34 cellular contexts compared by ENCODE assay signal in genomic region chr9:80082213-80082612, GRCh38.
"Had no signal": no experiment of that assay in that cellular context is flagged by ENCODE, and none has a peak within 500 bp of the region (broad histone marks: within the 10 kb centered on the region; RNA-seq: fewer than 3 reads in every experiment).

No MANE protein-coding gene starts in this region.

- H3K9me3 Mint-ChIP-seq: activated CD4-positive, alpha-beta T cell treated with anti-CD3 and anti-CD28 coated beads, Interleukin-2, amount 10 ng/mL, durations not matched to agents 7 days and 5 days; activated T-cell treated with anti-CD3 and anti-CD28 coated beads, Interleukin-2, amount 50 U/mL, for 4 hours; activated T-helper 17 cell treated with anti-CD3 and anti-CD28 coated beads, Interleukin-2, amount 50 U/mL, for 72 hours; T-helper 1 cell treated with Interleukin-12 subunit alpha and Interleukin-12 subunit beta and Interleukin-4 antibody, amounts not matched to agents 30 μg/mL and 1 μg/mL, for 36 hours; T-helper 2 cell treated with Interferon-gamma antibody and Interleukin-4, amounts not matched to agents 5 μg/mL and 100 μg/mL, for 36 hours had no signal

- ATAC-seq: activated CD4-positive, alpha-beta T cell treated with anti-CD3 and anti-CD28 coated beads for 36 hours; activated CD4-positive, CD25-positive, alpha-beta regulatory T cell treated with anti-CD3 and anti-CD28 coated beads, Interleukin-2, amount 50 U/mL, for 24 hours; activated CD8-positive, alpha-beta T cell treated with anti-CD3 and anti-CD28 coated beads, Interleukin-2, amount 10 ng/mL, durations not matched to agents 7 days and 5 days; activated T-cell treated with anti-CD3 and anti-CD28 coated beads, Interleukin-2, amount 50 U/mL, for 4 hours; activated T-helper 17 cell treated with anti-CD3 and anti-CD28 coated beads, Interleukin-2, amount 50 U/mL, for 72 hours; PC-3 had no signal

- H3K4me3 ChIP-seq: Peyer's patch, SJSA1 had no signal

- H3K36me3 ChIP-seq: brain microvascular endothelial cell, Peyer's patch, SJSA1 had no signal

- DNase-seq: activated CD4-positive, alpha-beta T cell treated with anti-CD3 and anti-CD28 coated beads for 36 hours; activated CD4-positive, alpha-beta T cell treated with anti-CD3 and anti-CD28 coated beads, Interleukin-2, amount 10 ng/mL, durations not matched to agents 7 days and 5 days; activated CD4-positive, alpha-beta T cell treated with anti-CD3 and anti-CD28 coated beads, Interleukin-2, amount 50 U/mL, for 48 hours; activated CD8-positive, alpha-beta T cell treated with anti-CD3 and anti-CD28 coated beads, Interleukin-2, amount 10 ng/mL, durations not matched to agents 7 days and 5 days; activated effector memory CD4-positive, alpha-beta T cell treated with anti-CD3 and anti-CD28 coated beads, Interleukin-2, amount 50 U/mL, for 16 hours; activated naive CD4-positive, alpha-beta T cell; activated naive CD4-positive, alpha-beta T cell treated with anti-CD3 and anti-CD28 coated beads, Interleukin-2, amount 50 U/mL, for 16 hours; activated naive CD8-positive, alpha-beta T cell treated with anti-CD3 and anti-CD28 coated beads for 36 hours; activated T-cell treated with anti-CD3 and anti-CD28 coated beads for 4 hours; activated T-cell treated with anti-CD3 and anti-CD28 coated beads, Interleukin-2, amount 50 U/mL, for 4 hours; amniotic stem cell; aorta; brain microvascular endothelial cell; central memory CD4-positive, alpha-beta T cell; Karpas-422; KBM-7; NCI-H1105; NCI-H1417 treated with DMSO at 0.1 percent for 48 hours; NCI-H187 treated with DMSO at 0.1 percent for 48 hours; NCI-H2081; NCI-H2171 treated with DMSO at 0.1 percent for 48 hours; NCI-H2227 treated with DMSO at 0.1 percent for 48 hours; NCI-H446 treated with DMSO at 0.1 percent for 48 hours; NCI-H524; PC-3; Peyer's patch; RPMI8226; SHP77 treated with DMSO at 0.1 percent for 48 hours; SK-N-SH had no signal

- H3K27me3 Mint-ChIP-seq: activated CD4-positive, alpha-beta T cell treated with anti-CD3 and anti-CD28 coated beads for 36 hours; activated naive CD8-positive, alpha-beta T cell treated with anti-CD3 and anti-CD28 coated beads for 36 hours had no signal

- H3K27ac Mint-ChIP-seq: activated CD4-positive, alpha-beta T cell treated with anti-CD3 and anti-CD28 coated beads for 36 hours; activated CD4-positive, alpha-beta T cell treated with anti-CD3 and anti-CD28 coated beads, Interleukin-2, amount 10 ng/mL, durations not matched to agents 7 days and 5 days; activated CD8-positive, alpha-beta T cell treated with anti-CD3 and anti-CD28 coated beads, Interleukin-2, amount 10 ng/mL, durations not matched to agents 7 days and 5 days; activated naive CD8-positive, alpha-beta T cell treated with anti-CD3 and anti-CD28 coated beads for 36 hours; activated T-helper 17 cell treated with anti-CD3 and anti-CD28 coated beads, Interleukin-2, amount 50 U/mL, for 72 hours; T-helper 1 cell treated with Interleukin-12 subunit alpha and Interleukin-12 subunit beta and Interleukin-4 antibody, amounts not matched to agents 30 μg/mL and 1 μg/mL, for 36 hours; T-helper 2 cell treated with Interferon-gamma antibody and Interleukin-4, amounts not matched to agents 5 μg/mL and 100 μg/mL, for 36 hours had no signal

- H3K4me1 ChIP-seq: Peyer's patch, SJSA1 had no signal

- H3K4me3 Mint-ChIP-seq: activated CD4-positive, alpha-beta T cell treated with anti-CD3 and anti-CD28 coated beads for 36 hours; activated CD4-positive, alpha-beta T cell treated with anti-CD3 and anti-CD28 coated beads, Interleukin-2, amount 10 ng/mL, durations not matched to agents 7 days and 5 days; activated CD8-positive, alpha-beta T cell treated with anti-CD3 and anti-CD28 coated beads, Interleukin-2, amount 10 ng/mL, durations not matched to agents 7 days and 5 days; activated naive CD8-positive, alpha-beta T cell treated with anti-CD3 and anti-CD28 coated beads for 36 hours; activated T-cell treated with anti-CD3 and anti-CD28 coated beads, Interleukin-2, amount 50 U/mL, for 4 hours; activated T-helper 17 cell treated with anti-CD3 and anti-CD28 coated beads, Interleukin-2, amount 50 U/mL, for 72 hours; T-helper 1 cell treated with Interleukin-12 subunit alpha and Interleukin-12 subunit beta and Interleukin-4 antibody, amounts not matched to agents 30 μg/mL and 1 μg/mL, for 36 hours; T-helper 2 cell treated with Interferon-gamma antibody and Interleukin-4, amounts not matched to agents 5 μg/mL and 100 μg/mL, for 36 hours had no signal

- H3K4me2 ChIP-seq: SK-N-SH had no signal

- H3K9ac ChIP-seq: SK-N-SH had no signal

- H3K4me1 Mint-ChIP-seq: activated CD4-positive, alpha-beta T cell treated with anti-CD3 and anti-CD28 coated beads, Interleukin-2, amount 10 ng/mL, durations not matched to agents 7 days and 5 days; activated T-helper 17 cell treated with anti-CD3 and anti-CD28 coated beads, Interleukin-2, amount 50 U/mL, for 72 hours had no signal

- H3K9me3 ChIP-seq: Peyer's patch, SJSA1, SK-N-SH had no signal

- H3K27ac ChIP-seq: brain microvascular endothelial cell, Peyer's patch, SJSA1 had no signal

- H3K27me3 ChIP-seq: brain microvascular endothelial cell, Peyer's patch, SJSA1 had no signal

- H3K36me3 Mint-ChIP-seq: activated naive CD8-positive, alpha-beta T cell treated with anti-CD3 and anti-CD28 coated beads for 36 hours had no signal
